ENCODE assay signal across 6 cellular contexts in the genomic region with DNA sequence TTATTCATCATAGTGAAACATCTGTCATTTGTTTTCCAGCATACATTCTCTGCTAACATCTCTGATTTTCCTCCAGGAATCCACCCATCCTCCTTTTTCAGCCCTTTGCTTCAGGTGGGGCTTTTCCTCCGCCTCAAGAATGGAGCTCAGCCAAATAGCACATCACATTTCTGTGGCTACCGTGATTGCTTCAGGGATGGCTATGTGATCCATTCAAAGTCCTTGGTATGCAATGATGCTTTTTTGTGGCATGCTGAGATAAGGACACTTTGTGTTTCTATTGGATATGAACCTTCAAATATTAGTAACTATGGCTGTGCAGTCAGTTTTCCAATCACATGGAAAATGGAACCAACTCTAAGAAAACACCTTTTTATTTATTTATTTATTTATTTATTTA. TPM values are rescaled to one million over a fixed set of nuclear protein-coding genes. Genes with fewer than 3 reads are reported as not detected.
DNase-seq lines count a peak whose midpoint lies in the region; FAIRE-seq and TF ChIP-seq lines count a peak whose summit lies in the region.
"Not testable (repeated sequence)": the region's sequence is repeated elsewhere in the genome, so short reads cannot be mapped to it uniquely, and the experiment has no call there.

No MANE protein-coding gene starts in this region.

- not testable (repeated sequence) for H2AFZ ChIP-seq in astrocyte (ENCODE audit: low read depth, low read length)

- H3K4me2 ChIP-seq in astrocyte (ENCODE audit: low read length): not testable (repeated sequence)

- H3K4me1 ChIP-seq in A673 (ENCODE audit: insufficient read depth, low read length, poor library complexity, severe bottlenecking): peaks cover 29% of the 10 kb centered on the region
- H3K4me1 ChIP-seq in astrocyte (ENCODE audit: insufficient read depth, low read length): not testable (repeated sequence)

- not testable (repeated sequence) for H3K4me3 Mint-ChIP-seq in HFFc6; astrocyte (ENCODE audit: unreplicated experiment)

- not testable (repeated sequence) for H3K9ac ChIP-seq in SK-N-MC (ENCODE audit: insufficient read length); astrocyte (ENCODE audit: low read length)

- H3K9me3 Mint-ChIP-seq in HFFc6; astrocyte (ENCODE audit: unreplicated experiment): not testable (repeated sequence)

- not testable (repeated sequence) for H3K36me3 Mint-ChIP-seq in HFFc6 (ENCODE audit: low read depth); astrocyte (ENCODE audit: low read depth, unreplicated experiment)

- H3K4me3 ChIP-seq in A673 (ENCODE audit: low read depth, low read length, poor library complexity, severe bottlenecking); SK-N-MC; astrocyte (ENCODE audit: insufficient read depth, low read depth, low read length); choroid plexus epithelial cell (ENCODE audit: low read depth, low read length): not testable (repeated sequence)

- not testable (repeated sequence) for FAIRE-seq in astrocyte (lab: Jason Lieb, UNC)

- H3K79me2 ChIP-seq in astrocyte (ENCODE audit: insufficient read depth, low read length): not testable (repeated sequence)

- H3K27me3 ChIP-seq in A673 (replicated peaks; ENCODE audit: insufficient read depth, low read depth, low read length, poor library complexity); astrocyte (ENCODE audit: insufficient read depth, low read length): not testable (repeated sequence)

- not testable (repeated sequence) for DNase-seq in A673 (ENCODE audit: low spot score); SK-N-MC (ENCODE audit: low read depth, low spot score)
- DNase-seq in HFFc6 (peak; percentile 12), astrocyte (ENCODE audit: low read depth) (peak; percentile 63), choroid plexus epithelial cell (ENCODE audit: low read depth) (peak; percentile 73), glomerular visceral epithelial cell (ENCODE audit: extremely low spot score) (peak; percentile 31)

- not testable (repeated sequence) for H3K36me3 ChIP-seq in A673 (ENCODE audit: insufficient read depth, low read length, poor library complexity, severe bottlenecking); SK-N-MC (ENCODE audit: insufficient read depth, low read length); astrocyte (ENCODE audit: insufficient read depth, low read length)

- peaks cover 23% of the 10 kb centered on the region for H3K27me3 Mint-ChIP-seq in HFFc6 (ENCODE audit: insufficient read depth)
- H3K27me3 Mint-ChIP-seq in astrocyte (ENCODE audit: low read depth, unreplicated experiment): not testable (repeated sequence)

- not testable (repeated sequence) for H3K9me3 ChIP-seq in A673 (ENCODE audit: low read depth, low read length, poor library complexity, severe bottlenecking); SK-N-MC (ENCODE audit: low read depth, low read length); astrocyte (ENCODE audit: insufficient read depth, low read depth, low read length)

- H3K27ac ChIP-seq in A673 (ENCODE audit: low read depth, low read length, poor library complexity, severe bottlenecking) (peak overlapping the region; percentile 66), SK-N-MC (peak overlapping the region; percentile 62)
- H3K27ac ChIP-seq in astrocyte (ENCODE audit: low read depth, low read length): not testable (repeated sequence)

- TF ChIP-seq CTCF in A673 (conservative IDR thresholded peaks at IDR 0.05; ENCODE audit: low read depth, low read length); HFFc6 (IDR thresholded peaks at IDR 0.05); astrocyte (IDR thresholded peaks at IDR 0.05; ENCODE audit: insufficient read depth, low read depth, low read length); choroid plexus epithelial cell (conservative IDR thresholded peaks at IDR 0.05; ENCODE audit: low read depth, low read length): not testable (repeated sequence)

- CTCF ChIA-PET in A673 (lab: Charles Lee): not testable (repeated sequence)

- H3K27ac Mint-ChIP-seq in HFFc6; astrocyte (ENCODE audit: unreplicated experiment): not testable (repeated sequence)

- POLR2A ChIA-PET in A673 (lab: Charles Lee; ENCODE audit: low non-redundant PET): not testable (repeated sequence)

- intact Hi-C loops in A673 (cut with micrococcal nuclease; ENCODE audit: unreplicated experiment): loop anchor here (5.0 kb wide), 1 partner anchor 1583 kb away; no protein-coding TSS in a partner anchor

- BruUV-seq in A673 (replicated peaks; lab: Mats Ljungman, UMichigan): not testable (repeated sequence)

- not testable (repeated sequence) for H4K20me1 ChIP-seq in astrocyte (ENCODE audit: insufficient read depth, low read length)

- H3K4me1 Mint-ChIP-seq in HFFc6 (ENCODE audit: low read depth); astrocyte (ENCODE audit: low read depth, unreplicated experiment): not testable (repeated sequence)

RNA-seq across cellular contexts. Expression of a gene that starts 18.3 kb away (rescaled TPM):
- total RNA-seq in A673 (2021) (53.1 and 53.3 TPM in 2 replicates), astrocyte (12.6 and 14.2 TPM in 2 replicates)
- total RNA-seq in HFFc6 (2021; fragmentation: NEBNext Ultra II Directional; extraction: Animal tissue kit (Norgen Biotek cat#: 25700)): 10 to 100 TPM; 16.0 to 19.6 (median 18.1) TPM

RNA-seq across cellular contexts. Expression of a gene that starts 18.4 kb away (rescaled TPM):
- total RNA-seq in A673 (2021) (93.3 and 109 TPM in 2 replicates), astrocyte (1.7 and 2.4 TPM in 2 replicates)
- total RNA-seq in HFFc6 (2021; fragmentation: NEBNext Ultra II Directional; extraction: Animal tissue kit (Norgen Biotek cat#: 25700)): 10 to 100 TPM; 11.5 to 23.9 (median 21.0) TPM

RNA-seq across cellular contexts. Expression of a gene that starts 54.8 kb away (rescaled TPM):
- 465 and 474 TPM in 2 replicates for total RNA-seq in A673 (2021)
- total RNA-seq in HFFc6 (2021; fragmentation: NEBNext Ultra II Directional; extraction: Animal tissue kit (Norgen Biotek cat#: 25700)): 100 to 1,000 TPM; 269 to 307 (median 290) TPM
- total RNA-seq in astrocyte: 286 and 296 TPM in 2 replicates
